Comparison of ENCODE assay signal across 3 cellular contexts in the genomic region with DNA sequence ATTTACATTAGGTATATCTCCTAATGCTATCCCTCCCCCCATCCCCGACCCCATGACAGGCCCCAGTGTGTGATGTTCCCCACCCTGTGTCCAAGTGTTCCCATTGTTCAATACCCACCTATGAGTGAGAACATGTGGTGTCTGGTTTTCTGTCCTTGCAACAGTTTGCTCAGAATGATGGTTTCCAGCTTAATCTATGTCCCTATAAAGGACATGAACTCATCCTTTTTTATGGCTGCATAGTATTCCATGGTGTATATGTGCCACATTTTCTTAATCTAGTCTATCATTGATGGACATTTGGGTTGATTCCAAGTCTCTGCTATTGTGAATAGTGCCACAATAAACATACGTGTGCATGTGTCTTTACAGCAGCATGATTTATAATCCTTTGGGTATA. TPM values are rescaled to one million over a fixed set of nuclear protein-coding genes. Genes with fewer than 3 reads are reported as not detected.
DNase-seq lines count a peak whose midpoint lies in the region; ATAC-seq, FAIRE-seq and TF ChIP-seq lines count a peak whose summit lies in the region.
"Not testable (repeated sequence)": the region's sequence is repeated elsewhere in the genome, so short reads cannot be mapped to it uniquely, and the experiment has no call there.

No MANE protein-coding gene starts in this region.

- H2AFZ ChIP-seq in Loucy (ENCODE audit: low read length); K562 (ENCODE audit: low read depth, low read length): not testable (repeated sequence)

- TF ChIP-seq EP300 in K562 (IDR thresholded peaks at IDR 0.05; ENCODE audit: low read length) = not testable (repeated sequence)

- not testable (repeated sequence) for H3K4me1 ChIP-seq in HEK293 (ENCODE audit: control insufficient read depth, insufficient read depth, low read length); K562 (replicated peaks in 1 of 2; ENCODE audit: control insufficient read depth in 2 of 2, insufficient read depth in 2 of 2, low read length in 2 of 2)
- H3K4me1 ChIP-seq in Loucy (ENCODE audit: insufficient read depth, low read length, poor library complexity, severe bottlenecking) = peaks cover 36% of the 10 kb centered on the region

- TF ChIP-seq RAD21 in K562 (CRISPR knock-in tag; conservative IDR thresholded peaks at IDR 0.05 in 1 of 2, IDR thresholded peaks at IDR 0.05 in 1 of 2) = not testable (repeated sequence)

- H3K4me3 ChIP-seq in HEK293 (ENCODE audit: low read depth, low read length); Loucy (ENCODE audit: low read length, poor library complexity, severe bottlenecking); K562: not testable (repeated sequence)

- in situ Hi-C loops in K562 (cut with MboI) = not testable (repeated sequence)

- not testable (repeated sequence) for H3K9me1 ChIP-seq in K562 (ENCODE audit: control insufficient read depth, insufficient read depth, low read length)

- not testable (repeated sequence) for DNase-seq in K562 (ENCODE audit: extremely low read depth in 1 of 4, low spot score in 3 of 4)

- H3K27ac ChIP-seq in HEK293 (ENCODE audit: extremely low read depth, low read depth, low read length); K562 (ENCODE audit: extremely low read depth, low read depth, low read length): not testable (repeated sequence)

- intact Hi-C loops in K562 (cut with micrococcal nuclease) = not testable (repeated sequence)

- H3F3A ChIP-seq in Loucy (ENCODE audit: low read depth) = not testable (repeated sequence)

- ATAC-seq in K562 = not testable (repeated sequence)

- not testable (repeated sequence) for H3K79me2 ChIP-seq in Loucy (ENCODE audit: insufficient read depth, low read length); K562 (ENCODE audit: control insufficient read depth, insufficient read depth, low read length)

- H3K27me3 ChIP-seq in Loucy (ENCODE audit: insufficient read depth, low read length, poor library complexity, severe bottlenecking); K562 (ENCODE audit: control insufficient read depth in 2 of 2, insufficient read depth in 2 of 2, low read length in 2 of 2): not testable (repeated sequence)

- peak overlapping the region; percentile 94 for H3K4me2 ChIP-seq in Loucy (ENCODE audit: low read depth, low read length, poor library complexity, severe bottlenecking)
- H3K4me2 ChIP-seq in K562 (ENCODE audit: insufficient read depth, low read length) = not testable (repeated sequence)

- not testable (repeated sequence) for H4K20me1 ChIP-seq in Loucy (ENCODE audit: insufficient read depth, low read length, poor library complexity, severe bottlenecking); K562 (replicated peaks; ENCODE audit: control insufficient read depth, insufficient read depth, low read length)

- WGBS in K562 (ENCODE audit: insufficient coverage, low coverage, missing lambda C conversion rate) = 0% methylated on average over 1 of the region's 2 CpGs

- peak overlapping the region; percentile 23 for H3K9ac ChIP-seq in Loucy (ENCODE audit: low read depth, low read length, poor library complexity, severe bottlenecking)
- not testable (repeated sequence) for H3K9ac ChIP-seq in K562 (ENCODE audit: insufficient read depth in 1 of 2, low read depth in 2 of 2, low read length in 2 of 2)

- FAIRE-seq in K562 (lab: Jason Lieb, UNC) = not testable (repeated sequence)

- H3K9me3 ChIP-seq in HEK293 (ENCODE audit: control insufficient read depth, insufficient read depth, low read depth, low read length); Loucy (ENCODE audit: insufficient read depth, low read depth, low read length); K562 (replicated peaks; ENCODE audit: control insufficient read depth, insufficient read depth, low read depth, low read length): not testable (repeated sequence)

- TF ChIP-seq CTCF in HEK293 (tag by site-specific recombination; IDR thresholded peaks at IDR 0.05); Loucy (conservative IDR thresholded peaks at IDR 0.05; ENCODE audit: low read length); K562 (IDR thresholded peaks at IDR 0.05 in 2 of 3, conservative IDR thresholded peaks at IDR 0.05 in 1 of 3; ENCODE audit: insufficient read depth in 2 of 3, low read depth in 1 of 3, low read length in 3 of 3): not testable (repeated sequence)

- POLR2A ChIA-PET in HEK293 (lab: Yijun Ruan, JAX); K562 (lab: Yijun Ruan, JAX): not testable (repeated sequence)

- TF ChIP-seq POLR2A in K562 (conservative IDR thresholded peaks at IDR 0.05) = not testable (repeated sequence)

- CTCF ChIA-PET in HEK293 (lab: Yijun Ruan, JAX); K562 (lab: Yijun Ruan, JAX; ENCODE audit: low intra/inter-chr PET ratio): not testable (repeated sequence)

- H3K9me2 ChIP-seq in Loucy (replicated peaks; ENCODE audit: low read depth, low read length) = not testable (repeated sequence)

- BruUV-seq in K562 (replicated peaks; lab: Mats Ljungman, UMichigan) = not testable (repeated sequence)

- H3K36me3 ChIP-seq in HEK293 (ENCODE audit: control insufficient read depth in 2 of 2, insufficient read depth in 1 of 2, low read length in 2 of 2); Loucy (ENCODE audit: insufficient read depth, low read length); K562 (ENCODE audit: control insufficient read depth, insufficient read depth, low read length): not testable (repeated sequence)

TF ChIP-seq in HEK293, 187 proteins besides CTCF, POLR2A, EP300 and RAD21 (continues in another document):
- TF ChIP-seq, protein P1, sequence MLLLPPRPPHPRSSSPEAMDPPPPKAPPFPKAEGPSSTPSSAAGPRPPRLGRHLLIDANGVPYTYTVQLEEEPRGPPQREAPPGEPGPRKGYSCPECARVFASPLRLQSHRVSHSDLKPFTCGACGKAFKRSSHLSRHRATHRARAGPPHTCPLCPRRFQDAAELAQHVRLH (tag by site-specific recombination; IDR thresholded peaks at IDR 0.05) = peak; percentile 89

TF ChIP-seq in K562, 482 proteins besides CTCF, POLR2A, EP300 and RAD21:
- TF ChIP-seq ZNF146 (CRISPR knock-in tag; IDR thresholded peaks at IDR 0.05; ENCODE audit: unreplicated experiment) = peak; percentile 55

RNA-seq across cellular contexts. Expression of a gene that starts 26.2 kb away (rescaled TPM):
- total RNA-seq in K562 (2011; cell fraction: chromatin; rRNA removed; ENCODE audit: low replicate concordance) = 23.1 and 114 TPM in 2 replicates
- 15.7 and 23.2 TPM in 2 replicates for total RNA-seq in K562 (2011; cell fraction: nucleolus; rRNA removed)
- total RNA-seq in K562 (2011; cell fraction: nucleoplasm; rRNA removed) = 37.5 and 49.5 TPM in 2 replicates
- 50.9 and 61.3 TPM in 2 replicates for total RNA-seq in K562 (2014; rRNA removed)
- 87.4 and 99.1 TPM in 2 replicates for total RNA-seq in K562 (2014; rRNA removed; fragmentation: Illumina TruSeq; extraction: Trizol)
- total RNA-seq in K562 (2015; rRNA removed; fragmentation: Illumina TruSeq; extraction: Trizol) = 79.8 and 83.2 TPM in 2 replicates
- 61.5 and 63.9 TPM in 2 replicates for total RNA-seq in K562 (2021)
- 71.8 and 83.5 TPM in 2 replicates for polyA plus RNA-seq in K562 (2011; rRNA removed)
- polyA plus RNA-seq in K562 (2011; cell fraction: cytosol; rRNA removed) = 12.0 and 34.1 TPM in 2 replicates
- 44.6 and 76.9 TPM in 2 replicates for polyA plus RNA-seq in K562 (2011; cell fraction: nucleus; rRNA removed)
- 56.1 and 58.5 TPM in 2 replicates for polyA plus RNA-seq in K562 (2012)
- 67.9 and 78.2 TPM in 2 replicates for polyA plus RNA-seq in K562 (2014; fragmentation: Illumina TruSeq; extraction: Trizol)
- 10 to 100 TPM; 16.9 to 19.8 TPM for polyA plus RNA-seq in K562 (2014; fragmentation: Nextera tagmentation; extraction: Ambion mirVana)
- 50.6 and 56.7 TPM in 2 replicates for polyA plus RNA-seq in K562 (2014; rRNA removed)
- polyA minus RNA-seq in K562 (2011; rRNA and poly(A)+ RNA removed) = 190 and 200 TPM in 2 replicates
- 36.9 and 45.0 TPM in 2 replicates for polyA minus RNA-seq in K562 (2011; cell fraction: cytosol; rRNA and poly(A)+ RNA removed)
- 52.9 and 97.6 TPM in 2 replicates for polyA minus RNA-seq in K562 (2011; cell fraction: nucleus; rRNA and poly(A)+ RNA removed)
